In genomic region chr5:73946926-73947455, GRCh38 we compare ENCODE assay signal across 17 cellular contexts.
DNase-seq lines count a peak whose midpoint lies in the region; TF ChIP-seq lines count a peak whose summit lies in the region.
"Had no signal": no experiment of that assay in that cellular context is flagged by ENCODE, and none has a peak within 500 bp of the region (broad histone marks: within the 10 kb centered on the region; RNA-seq: fewer than 3 reads in every experiment).

No MANE protein-coding gene starts in this region.

- H3K27ac ChIP-seq in GM23248 (no peak overlapping the region), ascending aorta (peak overlapping the region; percentile 30 to 41), prostate gland (no peak overlapping the region)
- H3K27ac ChIP-seq: HL-60, Peyer's patch had no signal

- peaks cover 17% of the 10 kb centered on the region for H3F3A ChIP-seq in GM23248 (ENCODE audit: insufficient read depth)

- H3K4me3 ChIP-seq in GM23248 (no peak overlapping the region), ascending aorta (peak overlapping the region in 1 of 2 donors; percentile 43), prostate gland (no peak overlapping the region)
- H3K4me3 ChIP-seq: K562, Peyer's patch had no signal

- in situ Hi-C loops in ACHN (cut with HindIII; ENCODE audit: low pct_ligation_motif_present, low pct_unique_long_range_greater_than_20kb, low sequenced_read_pairs) (no loop called here), GM23248 (cut with MboI) (no loop called here)

- no peak overlapping the region for H3K9ac ChIP-seq in GM23248

- H3K4me1 Mint-ChIP-seq in mesothelial cell of epicardium = peaks cover 17% of the 10 kb centered on the region
- H3K4me1 Mint-ChIP-seq: CD4-positive, CD25-positive, alpha-beta regulatory T cell had no signal

- H3K4me1 ChIP-seq in GM23248 (ENCODE audit: insufficient read depth) (peaks cover 20% of the 10 kb centered on the region), ascending aorta (peaks cover 0 to 18% of the 10 kb centered on the region in 2 donors), prostate gland (replicated peaks) (no peaks in the 10 kb centered on the region)
- H3K4me1 ChIP-seq: Peyer's patch had no signal

- DNase-seq in ACHN = peak; percentile 59
- DNase-seq in GM23248 = no peak
- no peak for DNase-seq in ascending aorta (ENCODE audit: low spot score in 2 of 2)
- peak; percentile 60 for DNase-seq in left kidney (ENCODE audit: low read depth, low spot score)
- DNase-seq in mesothelial cell of epicardium (ENCODE audit: low spot score in 2 of 2, unreplicated experiment in 2 of 2) = no peak
- DNase-seq in activated CD4-positive, alpha-beta T cell treated with anti-CD3 and anti-CD28 coated beads for 1 hour = no peak
- no peak for DNase-seq in inferior parietal cortex (ENCODE audit: extremely low spot score)
- no peak for DNase-seq in prostate gland (ENCODE audit: low spot score)
- DNase-seq: AML-193; CD4-positive, CD25-positive, alpha-beta regulatory T cell; GOT3; NCI-H187 treated with DMSO at 0.1 percent for 48 hours; NCI-H226; Peyer's patch; SHP77 had no signal

- H3K9me3 ChIP-seq in GM23248 (ENCODE audit: low read depth) = no peaks in the 10 kb centered on the region
- no peaks in the 10 kb centered on the region for H3K9me3 ChIP-seq in ascending aorta
- H3K9me3 ChIP-seq in prostate gland = no peaks in the 10 kb centered on the region
- H3K9me3 ChIP-seq: Peyer's patch had no signal

- TF ChIP-seq POLR2A in prostate gland (IDR thresholded peaks at IDR 0.05) = no peak

- H4K20me1 ChIP-seq in GM23248 (ENCODE audit: insufficient read depth) = no peaks in the 10 kb centered on the region

- H3K36me3 ChIP-seq in GM23248 (ENCODE audit: low read depth) (no peaks in the 10 kb centered on the region), ascending aorta (no peaks in the 10 kb centered on the region), prostate gland (no peaks in the 10 kb centered on the region)
- H3K36me3 ChIP-seq: Peyer's patch had no signal

- TF ChIP-seq CTCF in ascending aorta (IDR thresholded peaks at IDR 0.05) = no peak
- no peak for TF ChIP-seq CTCF in mesothelial cell of epicardium (IDR thresholded peaks at IDR 0.05; ENCODE audit: unreplicated experiment)
- no peak for TF ChIP-seq CTCF in prostate gland (IDR thresholded peaks at IDR 0.05)

- no peak overlapping the region for H3K4me2 ChIP-seq in GM23248 (ENCODE audit: unreplicated experiment)

- H3K36me3 Mint-ChIP-seq in mesothelial cell of epicardium = peaks cover 4% of the 10 kb centered on the region
- H3K36me3 Mint-ChIP-seq: CD4-positive, CD25-positive, alpha-beta regulatory T cell had no signal

- H3K4me3 Mint-ChIP-seq in mesothelial cell of epicardium = no peak overlapping the region
- H3K4me3 Mint-ChIP-seq: CD4-positive, CD25-positive, alpha-beta regulatory T cell had no signal

- H3K79me2 ChIP-seq in GM23248 (ENCODE audit: insufficient read depth) = no peaks in the 10 kb centered on the region

- WGBS in GM23248 (ENCODE audit: low coverage in 1 of 2, low lambda C conversion rate in 2 of 2, missing lambda C conversion rate in 2 of 2), 2 experiments = 32 to 39% methylated on average over 5 of the region's 5 CpGs
- 39% methylated on average over 5 of the region's 5 CpGs for WGBS in prostate gland

- intact Hi-C loops in ascending aorta (cut with DNase I) (no loop called here), prostate gland (cut with DNase I) (no loop called here)

- no peaks in the 10 kb centered on the region for H3K9me2 ChIP-seq in GM23248 (ENCODE audit: insufficient read depth)

- no peak overlapping the region for H3K27ac Mint-ChIP-seq in mesothelial cell of epicardium
- H3K27ac Mint-ChIP-seq: CD4-positive, CD25-positive, alpha-beta regulatory T cell had no signal

- no peaks in the 10 kb centered on the region for H3K27me3 Mint-ChIP-seq in mesothelial cell of epicardium (ENCODE audit: low read depth)

- H2AFZ ChIP-seq in GM23248 = 0 out of 2 replicates have a peak overlapping the region, but pooled peaks have one; percentile 24

- peaks cover 10% of the 10 kb centered on the region for H3K9me3 Mint-ChIP-seq in mesothelial cell of epicardium

- H3K27me3 ChIP-seq in GM23248 (replicated peaks; ENCODE audit: insufficient read depth) (no peaks in the 10 kb centered on the region), ascending aorta (no peaks in the 10 kb centered on the region), prostate gland (replicated peaks; ENCODE audit: insufficient read depth) (no peaks in the 10 kb centered on the region)
- H3K27me3 ChIP-seq: Peyer's patch had no signal

Comparison
In these comparisons a context has a peak if more than half of its experiments do, and no peak if none do; other contexts are left out.
1. DNase-seq: peak in ACHN (single experiment) and left kidney (single experiment); none in GM23248 (single experiment), ascending aorta (0 of 2), mesothelial cell of epicardium (0 of 2), activated CD4-positive, alpha-beta T cell treated with anti-CD3 and anti-CD28 coated beads for 1 hour (single experiment), inferior parietal cortex (single experiment) and prostate gland (single experiment).
2. H3K27ac ChIP-seq: peak in ascending aorta (2 of 2); none in GM23248 (single experiment) and prostate gland (0 of 2).